ENCODE assay signal across 17 cellular contexts in genomic region chr16:86757704-86758040, GRCh38.
A peak's percentile ranks its signal among the peaks of the same experiment; 100 is the strongest.
DNase-seq lines count a peak whose midpoint lies in the region; ATAC-seq, FAIRE-seq and TF ChIP-seq lines count a peak whose summit lies in the region.
"Had no signal": no experiment of that assay in that cellular context is flagged by ENCODE, and none has a peak within 500 bp of the region (broad histone marks: within the 10 kb centered on the region; RNA-seq: fewer than 3 reads in every experiment).

No MANE protein-coding gene starts in this region.

- no peaks in the 10 kb centered on the region for H4K20me1 ChIP-seq in BLaER1
- no peaks in the 10 kb centered on the region for H4K20me1 ChIP-seq in IMR-90 (ENCODE audit: insufficient read depth, low read length)
- no peaks in the 10 kb centered on the region for H4K20me1 ChIP-seq in H1 (replicated peaks in 1 of 2; ENCODE audit: control insufficient read depth in 1 of 2, insufficient read depth in 2 of 2, low read length in 2 of 2)

- no CpG with 5 or more reads among the region's 3 CpGs for WGBS in IMR-90 (ENCODE audit: extremely low coverage in 2 of 2, insufficient read length in 1 of 2), 2 experiments
- 85% methylated on average over 3 of the region's 3 CpGs; no CpG with 5 or more reads in 1 of the 2 experiments for WGBS in H1 (ENCODE audit: extremely low coverage in 1 of 2, insufficient coverage in 1 of 2, insufficient read length in 1 of 2, insufficient replicate concordance in 2 of 2, low coverage in 1 of 2, low lambda C conversion rate in 2 of 2, missing lambda C conversion rate in 1 of 2), 2 experiments
- WGBS in spleen, 5 donors: 79 to 98% (median 83%) methylated on average over 3 of the region's 3 CpGs

- H3K23me2 ChIP-seq in H1 (ENCODE audit: low read depth, low read length): no peaks in the 10 kb centered on the region

- H2AFZ ChIP-seq in IMR-90 (replicated peaks; ENCODE audit: low read length, poor library complexity) (no peak overlapping the region), H1 (ENCODE audit: low read length) (no peak overlapping the region)

- in situ Hi-C loops in IMR-90 (cut with MboI; ENCODE audit: low sequenced_read_pairs): loop anchor here (10.0 kb wide), 1 partner anchor 173 kb away; no protein-coding TSS in a partner anchor
- in situ Hi-C loops in GM13976 (cut with MboI; ENCODE audit: low sequenced_read_pairs, unreplicated experiment): no loop called here

- H3K23ac ChIP-seq in IMR-90 (ENCODE audit: low read depth, low read length): no peak overlapping the region
- H3K23ac ChIP-seq in H1 (ENCODE audit: insufficient read length): no peak overlapping the region

- H3K9ac ChIP-seq in BLaER1 (0 out of 2 replicates have a peak overlapping the region, but pooled peaks have one; percentile 29), IMR-90 (ENCODE audit: low read depth, low read length) (no peak overlapping the region), H1 (replicated peaks in 1 of 4; ENCODE audit: extremely low read depth in 1 of 4, low read depth in 3 of 4, low read length in 3 of 4) (no peak overlapping the region)

- H4K5ac ChIP-seq in IMR-90 (ENCODE audit: low read depth, low read length) (no peak overlapping the region), H1 (ENCODE audit: insufficient read length, low read depth, low read length) (no peak overlapping the region)

- H3K4me1 ChIP-seq in BLaER1 (peaks cover 23% of the 10 kb centered on the region), IMR-90 (ENCODE audit: control insufficient read depth, insufficient read depth, low read length) (peaks cover 7% of the 10 kb centered on the region; the same call in 1 of the 2 replicates), H1 (replicated peaks in 1 of 4; ENCODE audit: control insufficient read depth in 3 of 4, insufficient read depth in 4 of 4, low read length in 3 of 4) (peaks cover 0 to 8% (median 3%) of the 10 kb centered on the region in 4 experiments; a peak in 6 of 7 replicates), spleen (peaks cover 0 to 15% (median 2%) of the 10 kb centered on the region in 6 donors), uterus (no peaks in the 10 kb centered on the region)
- H3K4me1 ChIP-seq: BE2C, HAP-1 had no signal

- no peak overlapping the region for H3K4ac ChIP-seq in IMR-90 (ENCODE audit: low read depth, low read length)
- no peak overlapping the region for H3K4ac ChIP-seq in H1 (replicated peaks; ENCODE audit: insufficient read length, low read depth, low read length)

- H3K18ac ChIP-seq in IMR-90 (ENCODE audit: low read depth, low read length): no peak overlapping the region
- H3K18ac ChIP-seq in H1 (ENCODE audit: extremely low read depth, low read length): no peak overlapping the region

- no peak overlapping the region for H4K91ac ChIP-seq in IMR-90 (ENCODE audit: insufficient read depth, low read depth, low read length)
- H4K91ac ChIP-seq in H1 (replicated peaks; ENCODE audit: insufficient read length, low read length): no peak overlapping the region

- H2AK5ac ChIP-seq in IMR-90 (ENCODE audit: low read depth, low read length): peak overlapping the region; percentile 4; the same call in 1 of the 2 replicates
- H2AK5ac ChIP-seq in H1 (ENCODE audit: low read depth, low read length): no peak overlapping the region

- H3K79me1 ChIP-seq in IMR-90 (ENCODE audit: low read depth in 1 of 2, low read length in 2 of 2) (no peaks in the 10 kb centered on the region), H1 (ENCODE audit: low read depth, low read length) (no peaks in the 10 kb centered on the region)

- H3K14ac ChIP-seq in IMR-90 (replicated peaks; ENCODE audit: low read depth, low read length) (no peak overlapping the region), H1 (ENCODE audit: insufficient read length) (no peak overlapping the region)

- CTCF ChIA-PET in IMR-90 (lab: Yijun Ruan, JAX): no interaction called here
- CTCF ChIA-PET in H1 (lab: Charles Lee; ENCODE audit: partially characterized antibody): interaction anchor here (1.5 to 3.9 kb wide), 2 partner anchors 8 to 18 kb away, joined by 4 to 24 read pairs; no protein-coding TSS in a partner anchor

- no peaks in the 10 kb centered on the region; the same call in 1 of the 2 replicates for H3K9me1 ChIP-seq in IMR-90 (ENCODE audit: insufficient read depth, low read length)

- dilution Hi-C loops in IMR-90 (cut with HindIII; ENCODE audit: low sequenced_read_pairs, unreplicated experiment): no loop called here

- H2BK12ac ChIP-seq in H1 (ENCODE audit: low read depth, low read length): no peak overlapping the region

- no peak overlapping the region for H3K27ac ChIP-seq in BLaER1
- H3K27ac ChIP-seq in IMR-90 (ENCODE audit: insufficient read depth, low read length): no peak overlapping the region
- H3K27ac ChIP-seq in H1 (ENCODE audit: low read depth, low read length): no peak overlapping the region
- H3K27ac ChIP-seq in spleen: no peak overlapping the region
- no peak overlapping the region for H3K27ac ChIP-seq in uterus

- H4K8ac ChIP-seq in IMR-90 (ENCODE audit: low read depth in 2 of 2, low read length in 2 of 2) (no peak overlapping the region), H1 (ENCODE audit: extremely low read depth, insufficient read depth, low read length) (no peak overlapping the region)

- no peaks in the 10 kb centered on the region for H3K79me2 ChIP-seq in H1 (ENCODE audit: control insufficient read depth in 1 of 2, insufficient read depth in 2 of 2, low read length in 2 of 2)

- H3K4me2 ChIP-seq in BLaER1 (peak overlapping the region; percentile 71), IMR-90 (ENCODE audit: low read depth, low read length) (no peak overlapping the region), H1 (ENCODE audit: insufficient read depth in 1 of 2, low read depth in 2 of 2, low read length in 2 of 2) (no peak overlapping the region)

- POLR2A ChIA-PET in IMR-90 (lab: Charles Lee; ENCODE audit: unreplicated experiment) (no interaction called here), H1 (lab: Charles Lee; ENCODE audit: partially characterized antibody) (interaction anchor here (1.0 to 1.6 kb wide), 2 partner anchors 8 to 9 kb away, joined by 3 read pairs; no protein-coding TSS in a partner anchor)

- H3K9me3 ChIP-seq in BLaER1 (no peaks in the 10 kb centered on the region), IMR-90 (ENCODE audit: control insufficient read depth, insufficient read depth, low read length) (no peaks in the 10 kb centered on the region), H1 (ENCODE audit: insufficient read depth in 2 of 2, low read depth in 1 of 2, low read length in 1 of 2) (no peaks in the 10 kb centered on the region), spleen (no peaks in the 10 kb centered on the region), uterus (no peaks in the 10 kb centered on the region)
- H3K9me3 ChIP-seq: BE2C, HAP-1 had no signal

- FAIRE-seq in H1 (lab: Jason Lieb, UNC): no peak
- FAIRE-seq: GM12878, HTR-8/SVneo had no signal

- no peaks in the 10 kb centered on the region for H3K36me3 ChIP-seq in BLaER1
- no peaks in the 10 kb centered on the region for H3K36me3 ChIP-seq in IMR-90 (ENCODE audit: control insufficient read depth, insufficient read depth, low read length)
- H3K36me3 ChIP-seq in H1 (ENCODE audit: control insufficient read depth in 2 of 4, insufficient read depth in 4 of 4, low read length in 3 of 4): no peaks in the 10 kb centered on the region
- H3K36me3 ChIP-seq in spleen: no peaks in the 10 kb centered on the region
- no peaks in the 10 kb centered on the region for H3K36me3 ChIP-seq in uterus
- H3K36me3 ChIP-seq: BE2C, HAP-1 had no signal

- DNase-seq in IMR-90: no peak
- DNase-seq in H1 (ENCODE audit: low read depth in 1 of 2, low spot score in 2 of 2): no peak
- peak; percentile 15 for DNase-seq in spleen
- DNase-seq in GM13976 (ENCODE audit: low spot score): no peak
- no peak for DNase-seq in uterus
- DNase-seq: BE2C; CD8-positive, alpha-beta memory T cell; DMS 273 treated with DMSO at 0.1 percent for 48 hours; GOT3; HFFc6; Kasumi-1; KBM-7 had no signal

- H3K27me3 ChIP-seq in BLaER1 (0 out of 2 replicates have a peak, but pooled peaks cover 15% of the 10 kb centered on the region), IMR-90 (ENCODE audit: control insufficient read depth, insufficient read depth, low read length) (no peaks in the 10 kb centered on the region; the same call in 1 of the 2 replicates), H1 (replicated peaks in 1 of 4; ENCODE audit: control insufficient read depth in 3 of 4, extremely low read depth in 1 of 4, insufficient read depth in 3 of 4, low read length in 3 of 4) (peaks cover 0 to 2% (median 0%) of the 10 kb centered on the region in 4 experiments; a peak in 2 of 7 replicates), spleen (replicated peaks in 1 of 7) (peaks cover 0 to 62% (median 11%) of the 10 kb centered on the region in 7 donors), uterus (peaks cover 0 to 22% of the 10 kb centered on the region in 2 donors)

- TF ChIP-seq CTCF in IMR-90 (conservative IDR thresholded peaks at IDR 0.05; ENCODE audit: low read depth, low read length): no peak
- TF ChIP-seq CTCF in H1 (IDR thresholded peaks at IDR 0.05; ENCODE audit: control extremely low read depth in 1 of 3, insufficient read depth in 1 of 3, low read depth in 1 of 3, low read length in 3 of 3): no peak
- TF ChIP-seq CTCF in spleen (IDR thresholded peaks at IDR 0.05 in 8 of 11, conservative IDR thresholded peaks at IDR 0.05 in 3 of 11): no peak
- no peak for TF ChIP-seq CTCF in GM13976 (IDR thresholded peaks at IDR 0.05; ENCODE audit: borderline replicate concordance, control extremely low read depth, extremely low read depth, insufficient read depth, missing control alignments)
- TF ChIP-seq CTCF in uterus (IDR thresholded peaks at IDR 0.05): no peak

- TF ChIP-seq RAD21 in IMR-90 (IDR thresholded peaks at IDR 0.05; ENCODE audit: low read length): no peak
- TF ChIP-seq RAD21 in H1 (IDR thresholded peaks at IDR 0.05 in 1 of 2, conservative IDR thresholded peaks at IDR 0.05 in 1 of 2; ENCODE audit: low read depth in 2 of 2, low read length in 2 of 2): no peak

- ATAC-seq in IMR-90 (ENCODE audit: low read depth): no peak
- ATAC-seq in GM21576 (IDR thresholded peaks at IDR 0.05; ENCODE audit: unreplicated experiment): no peak
- ATAC-seq: GM12878 had no signal

- H2BK20ac ChIP-seq in IMR-90 (ENCODE audit: low read depth, low read length) (no peak overlapping the region), H1 (ENCODE audit: low read length) (no peak overlapping the region)

- no peak overlapping the region for H2BK5ac ChIP-seq in IMR-90 (ENCODE audit: low read depth, low read length, poor library complexity, severe bottlenecking)
- H2BK5ac ChIP-seq in H1 (ENCODE audit: low read depth, low read length): no peak overlapping the region

- no peak overlapping the region for H2AK9ac ChIP-seq in IMR-90 (replicated peaks; ENCODE audit: low read depth, low read length, poor library complexity)

- H2BK120ac ChIP-seq in IMR-90 (ENCODE audit: low read depth, low read length) (no peak overlapping the region), H1 (replicated peaks; ENCODE audit: low read depth, low read length) (no peak overlapping the region)

- no TSS peak for BruUV-seq in IMR-90 (replicated peaks; lab: Mats Ljungman, UMichigan)

- no peak for TF ChIP-seq EP300 in H1 (IDR thresholded peaks at IDR 0.05; ENCODE audit: borderline replicate concordance in 1 of 2, low read depth in 2 of 2, low read length in 2 of 2)

- no peak overlapping the region for H3K56ac ChIP-seq in IMR-90 (ENCODE audit: extremely low read depth, insufficient read depth, low read length)
- H3K56ac ChIP-seq in H1 (replicated peaks; ENCODE audit: insufficient read length, low read depth, low read length): no peak overlapping the region

- intact Hi-C loops in IMR-90 (cut with micrococcal nuclease): no loop called here
- intact Hi-C loops in spleen (cut with DNase I; ENCODE audit: low total_unique reads): loop anchor here (10.0 kb wide), 1 partner anchor 283 kb away; no protein-coding TSS in a partner anchor
- intact Hi-C loops in uterus (cut with DNase I; ENCODE audit: low total_unique reads): no loop called here

- H3K4me3 ChIP-seq in BLaER1: no peak overlapping the region
- H3K4me3 ChIP-seq in IMR-90 (ENCODE audit: insufficient read depth, low read depth, low read length): no peak overlapping the region
- no peak overlapping the region for H3K4me3 ChIP-seq in H1 (ENCODE audit: extremely low read depth in 1 of 4, insufficient read depth in 2 of 4, low read depth in 3 of 4, low read length in 4 of 4)
- no peak overlapping the region for H3K4me3 ChIP-seq in spleen
- no peak overlapping the region for H3K4me3 ChIP-seq in uterus
- H3K4me3 ChIP-seq: GM12878, HAP-1 had no signal

- no peak overlapping the region for H2BK15ac ChIP-seq in IMR-90 (ENCODE audit: low read depth, low read length)
- H2BK15ac ChIP-seq in H1 (ENCODE audit: low read length): no peak overlapping the region

- no peak for TF ChIP-seq POLR2A in IMR-90 (IDR thresholded peaks at IDR 0.05; ENCODE audit: low read depth, low read length)
- TF ChIP-seq POLR2A in H1 (IDR thresholded peaks at IDR 0.05; ENCODE audit: control extremely low read depth in 1 of 2, low read depth in 2 of 2, low read length in 2 of 2): no peak
- no peak for TF ChIP-seq POLR2A in spleen (IDR thresholded peaks at IDR 0.05)
- TF ChIP-seq POLR2A in uterus (IDR thresholded peaks at IDR 0.05): no peak
